ENCODE assay signal across 8 cellular contexts in genomic region chr5:84287964-84288363, GRCh38.
DNase-seq lines count a peak whose midpoint lies in the region; ATAC-seq and TF ChIP-seq lines count a peak whose summit lies in the region.

No MANE protein-coding gene starts in this region.

- DNase-seq in RPMI7951 (ENCODE audit: low read depth) (peak; percentile 94), iris pigment epithelial cell (ENCODE audit: low read depth) (peak; percentile 95), UCSD-AML1 (lab: John Stamatoyannopoulos, UW; ENCODE audit: unreplicated experiment) (no peak), glutamatergic neuron (no peak), progenitor cell of endocrine pancreas (ENCODE audit: low spot score, unreplicated experiment) (no peak)
- no peak for DNase-seq in activated CD4-positive, alpha-beta T cell treated with anti-CD3 and anti-CD28 coated beads, Interleukin-2, amount 50 U/mL, for 48 hours

- ATAC-seq in GM18517 (IDR thresholded peaks at IDR 0.05; ENCODE audit: unreplicated experiment) (peak; percentile 91), HG03060 (IDR thresholded peaks at IDR 0.05; ENCODE audit: low read depth, unreplicated experiment) (peak; percentile 92)

- no peak overlapping the region for H3K4me3 Mint-ChIP-seq in glutamatergic neuron (ENCODE audit: unreplicated experiment)
- no peak overlapping the region for H3K4me3 Mint-ChIP-seq in progenitor cell of endocrine pancreas (ENCODE audit: low read depth)

- H3K27me3 Mint-ChIP-seq in glutamatergic neuron (ENCODE audit: unreplicated experiment) (peaks cover 2% of the 10 kb centered on the region), progenitor cell of endocrine pancreas (no peaks in the 10 kb centered on the region)

- no peaks in the 10 kb centered on the region for H3K36me3 Mint-ChIP-seq in glutamatergic neuron (ENCODE audit: unreplicated experiment)
- H3K36me3 Mint-ChIP-seq in progenitor cell of endocrine pancreas (ENCODE audit: insufficient read depth) = no peaks in the 10 kb centered on the region

- H3K4me1 Mint-ChIP-seq in glutamatergic neuron (ENCODE audit: low read depth, unreplicated experiment) = peaks cover 39% of the 10 kb centered on the region
- H3K4me1 Mint-ChIP-seq in progenitor cell of endocrine pancreas (ENCODE audit: low read depth) = peaks cover 2% of the 10 kb centered on the region

- TF ChIP-seq CTCF in glutamatergic neuron (IDR thresholded peaks at IDR 0.05; ENCODE audit: partially characterized antibody, unreplicated experiment) (no peak), progenitor cell of endocrine pancreas (IDR thresholded peaks at IDR 0.05; ENCODE audit: unreplicated experiment) (no peak)

- H3K27ac Mint-ChIP-seq in glutamatergic neuron (ENCODE audit: unreplicated experiment) (no peak overlapping the region), progenitor cell of endocrine pancreas (no peak overlapping the region)

- no peaks in the 10 kb centered on the region for H3K9me3 Mint-ChIP-seq in glutamatergic neuron (ENCODE audit: unreplicated experiment)
- H3K9me3 Mint-ChIP-seq in progenitor cell of endocrine pancreas (ENCODE audit: low read depth) = peaks cover 3% of the 10 kb centered on the region

Comparison
In these comparisons a context has a peak if more than half of its experiments do, and no peak if none do; other contexts are left out.
1. DNase-seq: peak in RPMI7951 (single experiment) and iris pigment epithelial cell (single experiment); none in activated CD4-positive, alpha-beta T cell treated with anti-CD3 and anti-CD28 coated beads, Interleukin-2, amount 50 U/mL, for 48 hours (0 of 2), UCSD-AML1 (single experiment), glutamatergic neuron (single experiment) and progenitor cell of endocrine pancreas (single experiment).